Comparison of ENCODE assay signal across 1 cellular context in genomic region chr11:107563702-107564101, GRCh38.
TF ChIP-seq lines count a peak whose summit lies in the region.

No MANE protein-coding gene starts in this region.

TF ChIP-seq in GM23338, 12 proteins besides CTCF, POLR2A, EP300 and RAD21 (continued from another document):
- TF ChIP-seq, protein P1, sequence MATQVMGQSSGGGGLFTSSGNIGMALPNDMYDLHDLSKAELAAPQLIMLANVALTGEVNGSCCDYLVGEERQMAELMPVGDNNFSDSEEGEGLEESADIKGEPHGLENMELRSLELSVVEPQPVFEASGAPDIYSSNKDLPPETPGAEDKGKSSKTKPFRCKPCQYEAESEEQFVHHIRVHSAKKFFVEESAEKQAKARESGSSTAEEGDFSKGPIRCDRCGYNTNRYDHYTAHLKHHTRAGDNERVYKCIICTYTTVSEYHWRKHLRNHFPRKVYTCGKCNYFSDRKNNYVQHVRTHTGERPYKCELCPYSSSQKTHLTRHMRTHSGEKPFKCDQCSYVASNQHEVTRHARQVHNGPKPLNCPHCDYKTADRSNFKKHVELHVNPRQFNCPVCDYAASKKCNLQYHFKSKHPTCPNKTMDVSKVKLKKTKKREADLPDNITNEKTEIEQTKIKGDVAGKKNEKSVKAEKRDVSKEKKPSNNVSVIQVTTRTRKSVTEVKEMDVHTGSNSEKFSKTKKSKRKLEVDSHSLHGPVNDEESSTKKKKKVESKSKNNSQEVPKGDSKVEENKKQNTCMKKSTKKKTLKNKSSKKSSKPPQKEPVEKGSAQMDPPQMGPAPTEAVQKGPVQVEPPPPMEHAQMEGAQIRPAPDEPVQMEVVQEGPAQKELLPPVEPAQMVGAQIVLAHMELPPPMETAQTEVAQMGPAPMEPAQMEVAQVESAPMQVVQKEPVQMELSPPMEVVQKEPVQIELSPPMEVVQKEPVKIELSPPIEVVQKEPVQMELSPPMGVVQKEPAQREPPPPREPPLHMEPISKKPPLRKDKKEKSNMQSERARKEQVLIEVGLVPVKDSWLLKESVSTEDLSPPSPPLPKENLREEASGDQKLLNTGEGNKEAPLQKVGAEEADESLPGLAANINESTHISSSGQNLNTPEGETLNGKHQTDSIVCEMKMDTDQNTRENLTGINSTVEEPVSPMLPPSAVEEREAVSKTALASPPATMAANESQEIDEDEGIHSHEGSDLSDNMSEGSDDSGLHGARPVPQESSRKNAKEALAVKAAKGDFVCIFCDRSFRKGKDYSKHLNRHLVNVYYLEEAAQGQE (IDR thresholded peaks at IDR 0.05; ENCODE audit: unreplicated experiment): no peak
- no peak for TF ChIP-seq POLR2AphosphoS5 (IDR thresholded peaks at IDR 0.05; ENCODE audit: low read depth)
